12 cellular contexts compared by ENCODE assay signal in the genomic region with DNA sequence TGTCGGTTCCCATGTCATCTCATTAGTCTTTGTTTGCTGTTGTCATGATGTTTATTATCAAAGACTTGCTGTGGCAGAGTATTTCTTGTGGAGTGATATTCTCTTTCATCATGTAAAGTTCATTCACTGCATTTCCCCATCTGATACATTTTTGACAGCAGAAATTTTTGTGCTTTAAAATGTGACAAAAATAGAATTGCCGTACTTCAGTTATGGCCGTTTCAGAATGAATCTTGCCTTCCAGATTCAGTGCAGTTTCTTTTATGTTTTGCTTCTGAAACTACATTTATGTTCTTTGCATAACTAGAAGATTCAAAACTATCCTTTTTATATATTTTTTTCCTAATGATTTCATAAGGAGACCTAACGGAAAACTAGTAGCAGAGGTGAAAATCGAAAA. TPM values are rescaled to one million over a fixed set of nuclear protein-coding genes. Genes with fewer than 3 reads are reported as not detected.
DNase-seq lines count a peak whose midpoint lies in the region; ATAC-seq and TF ChIP-seq lines count a peak whose summit lies in the region.
"Had no signal": no experiment of that assay in that cellular context is flagged by ENCODE, and none has a peak within 500 bp of the region (broad histone marks: within the 10 kb centered on the region; RNA-seq: fewer than 3 reads in every experiment).

No MANE protein-coding gene starts in this region.

- ATAC-seq in GM18498 (IDR thresholded peaks at IDR 0.05; ENCODE audit: unreplicated experiment) (peak; percentile 40), GM19395 (IDR thresholded peaks at IDR 0.05; ENCODE audit: unreplicated experiment) (peak; percentile 37), HG03039 (IDR thresholded peaks at IDR 0.05; ENCODE audit: unreplicated experiment) (peak; percentile 21), WTC11 (no peak)
- ATAC-seq in activated naive CD8-positive, alpha-beta T cell treated with anti-CD3 and anti-CD28 coated beads, Interleukin-2, amount 50 U/mL, for 24 hours = no peak

- no peak for DNase-seq in activated naive CD8-positive, alpha-beta T cell treated with anti-CD3 and anti-CD28 coated beads, Interleukin-2, amount 50 U/mL, for 24 hours
- DNase-seq in WTC11 (ENCODE audit: low spot score) = no peak
- DNase-seq in head of caudate nucleus = no peak
- DNase-seq in ureter (ENCODE audit: low spot score) = no peak
- no peak for DNase-seq in NCI-H187 treated with DMSO at 0.1 percent for 48 hours (lab: John Stamatoyannopoulos, UW)
- DNase-seq: anterior cingulate cortex, NCI-H1105 treated with DMSO at 0.1 percent for 48 hours, stomach had no signal

- H3K4me1 Mint-ChIP-seq in activated naive CD8-positive, alpha-beta T cell treated with anti-CD3 and anti-CD28 coated beads, Interleukin-2, amount 50 U/mL, for 24 hours = peaks cover 35% of the 10 kb centered on the region
- no peaks in the 10 kb centered on the region for H3K4me1 Mint-ChIP-seq in WTC11

- POLR2A ChIA-PET in WTC11 (lab: Charles Lee) = no interaction called here

- peak overlapping the region; percentile 64 for H3K4me3 Mint-ChIP-seq in activated naive CD8-positive, alpha-beta T cell treated with anti-CD3 and anti-CD28 coated beads, Interleukin-2, amount 50 U/mL, for 24 hours
- no peak overlapping the region for H3K4me3 Mint-ChIP-seq in WTC11

- H3K27ac Mint-ChIP-seq in activated naive CD8-positive, alpha-beta T cell treated with anti-CD3 and anti-CD28 coated beads, Interleukin-2, amount 50 U/mL, for 24 hours = peak overlapping the region; percentile 87
- H3K27ac Mint-ChIP-seq in WTC11 = no peak overlapping the region

- H3K27me3 Mint-ChIP-seq in activated naive CD8-positive, alpha-beta T cell treated with anti-CD3 and anti-CD28 coated beads, Interleukin-2, amount 50 U/mL, for 24 hours = no peaks in the 10 kb centered on the region
- H3K27me3 Mint-ChIP-seq in WTC11 (ENCODE audit: low read depth) = no peaks in the 10 kb centered on the region

- CTCF ChIA-PET in WTC11 (lab: Charles Lee) = no interaction called here

- no peaks in the 10 kb centered on the region for H3K9me3 Mint-ChIP-seq in activated naive CD8-positive, alpha-beta T cell treated with anti-CD3 and anti-CD28 coated beads, Interleukin-2, amount 50 U/mL, for 24 hours
- no peaks in the 10 kb centered on the region for H3K9me3 Mint-ChIP-seq in WTC11

- TF ChIP-seq CTCF in WTC11 (IDR thresholded peaks at IDR 0.05) = no peak

- intact Hi-C loops in head of caudate nucleus (cut with DNase I) = no loop called here

- H3K36me3 Mint-ChIP-seq in activated naive CD8-positive, alpha-beta T cell treated with anti-CD3 and anti-CD28 coated beads, Interleukin-2, amount 50 U/mL, for 24 hours (ENCODE audit: low read depth) = peaks cover 48% of the 10 kb centered on the region
- H3K36me3 Mint-ChIP-seq in WTC11 = peaks cover 56% of the 10 kb centered on the region

TF ChIP-seq in WTC11, 78 proteins besides CTCF, POLR2A, EP300 and RAD21:
- TF ChIP-seq, protein P1, sequence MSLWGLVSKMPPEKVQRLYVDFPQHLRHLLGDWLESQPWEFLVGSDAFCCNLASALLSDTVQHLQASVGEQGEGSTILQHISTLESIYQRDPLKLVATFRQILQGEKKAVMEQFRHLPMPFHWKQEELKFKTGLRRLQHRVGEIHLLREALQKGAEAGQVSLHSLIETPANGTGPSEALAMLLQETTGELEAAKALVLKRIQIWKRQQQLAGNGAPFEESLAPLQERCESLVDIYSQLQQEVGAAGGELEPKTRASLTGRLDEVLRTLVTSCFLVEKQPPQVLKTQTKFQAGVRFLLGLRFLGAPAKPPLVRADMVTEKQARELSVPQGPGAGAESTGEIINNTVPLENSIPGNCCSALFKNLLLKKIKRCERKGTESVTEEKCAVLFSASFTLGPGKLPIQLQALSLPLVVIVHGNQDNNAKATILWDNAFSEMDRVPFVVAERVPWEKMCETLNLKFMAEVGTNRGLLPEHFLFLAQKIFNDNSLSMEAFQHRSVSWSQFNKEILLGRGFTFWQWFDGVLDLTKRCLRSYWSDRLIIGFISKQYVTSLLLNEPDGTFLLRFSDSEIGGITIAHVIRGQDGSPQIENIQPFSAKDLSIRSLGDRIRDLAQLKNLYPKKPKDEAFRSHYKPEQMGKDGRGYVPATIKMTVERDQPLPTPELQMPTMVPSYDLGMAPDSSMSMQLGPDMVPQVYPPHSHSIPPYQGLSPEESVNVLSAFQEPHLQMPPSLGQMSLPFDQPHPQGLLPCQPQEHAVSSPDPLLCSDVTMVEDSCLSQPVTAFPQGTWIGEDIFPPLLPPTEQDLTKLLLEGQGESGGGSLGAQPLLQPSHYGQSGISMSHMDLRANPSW (CRISPR knock-in tag; conservative IDR thresholded peaks at IDR 0.05; ENCODE audit: low read depth) = no peak
- TF ChIP-seq CREB1 (CRISPR knock-in tag; IDR thresholded peaks at IDR 0.05) (no peak), ZNF317 (CRISPR knock-in tag; IDR thresholded peaks at IDR 0.05; ENCODE audit: borderline replicate concordance, low read depth) (no peak), ZNF671 (CRISPR knock-in tag; IDR thresholded peaks at IDR 0.05) (no peak), NR1H2 (CRISPR knock-in tag; IDR thresholded peaks at IDR 0.05) (no peak), EMX1 (CRISPR knock-in tag; IDR thresholded peaks at IDR 0.05) (no peak), HMGA2 (CRISPR knock-in tag; IDR thresholded peaks at IDR 0.05) (no peak), IRF2 (CRISPR knock-in tag; IDR thresholded peaks at IDR 0.05; ENCODE audit: borderline replicate concordance, low read depth) (no peak), SOX15 (CRISPR knock-in tag; IDR thresholded peaks at IDR 0.05) (no peak), FOXJ3 (CRISPR knock-in tag; IDR thresholded peaks at IDR 0.05; ENCODE audit: borderline replicate concordance) (no peak)
- TF ChIP-seq, protein P2, sequence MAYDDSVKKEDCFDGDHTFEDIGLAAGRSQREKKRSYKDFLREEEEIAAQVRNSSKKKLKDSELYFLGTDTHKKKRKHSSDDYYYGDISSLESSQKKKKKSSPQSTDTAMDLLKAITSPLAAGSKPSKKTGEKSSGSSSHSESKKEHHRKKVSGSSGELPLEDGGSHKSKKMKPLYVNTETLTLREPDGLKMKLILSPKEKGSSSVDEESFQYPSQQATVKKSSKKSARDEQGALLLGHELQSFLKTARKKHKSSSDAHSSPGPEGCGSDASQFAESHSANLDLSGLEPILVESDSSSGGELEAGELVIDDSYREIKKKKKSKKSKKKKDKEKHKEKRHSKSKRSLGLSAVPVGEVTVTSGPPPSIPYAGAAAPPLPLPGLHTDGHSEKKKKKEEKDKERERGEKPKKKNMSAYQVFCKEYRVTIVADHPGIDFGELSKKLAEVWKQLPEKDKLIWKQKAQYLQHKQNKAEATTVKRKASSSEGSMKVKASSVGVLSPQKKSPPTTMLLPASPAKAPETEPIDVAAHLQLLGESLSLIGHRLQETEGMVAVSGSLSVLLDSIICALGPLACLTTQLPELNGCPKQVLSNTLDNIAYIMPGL (CRISPR knock-in tag; IDR thresholded peaks at IDR 0.05) = no peak

RNA-seq across cellular contexts. Expression of a gene that starts 10.0 kb away (rescaled TPM):
- total RNA-seq in WTC11 (2021) = 29.8 to 30.3 TPM (median 30.2 TPM) in 3 replicates
- 23.7 TPM for total RNA-seq in ureter

RNA-seq across cellular contexts. Expression of a gene that starts 44.0 kb away (rescaled TPM):
- total RNA-seq in WTC11 (2021) = not detected in 3 replicates
- 0.78 TPM for total RNA-seq in ureter
- total RNA-seq: OCI-LY7 had no signal

Comparison
In these comparisons a context has a peak if more than half of its experiments do, and no peak if none do; other contexts are left out.
1. ATAC-seq: peak in GM18498 (single experiment), GM19395 (single experiment) and HG03039 (single experiment); none in activated naive CD8-positive, alpha-beta T cell treated with anti-CD3 and anti-CD28 coated beads, Interleukin-2, amount 50 U/mL, for 24 hours (single experiment) and WTC11 (single experiment).